ENCODE assay signal across 9 cellular contexts in genomic region chr1:9426291-9426711, GRCh38.
DNase-seq lines count a peak whose midpoint lies in the region; ATAC-seq, FAIRE-seq and TF ChIP-seq lines count a peak whose summit lies in the region.
"Had no signal": no experiment of that assay in that cellular context is flagged by ENCODE, and none has a peak within 500 bp of the region (broad histone marks: within the 10 kb centered on the region; RNA-seq: fewer than 3 reads in every experiment).

No MANE protein-coding gene starts in this region.

- no peak for FAIRE-seq in H1 (lab: Jason Lieb, UNC)
- FAIRE-seq: A549 had no signal

- CTCF ChIA-PET in H1 (lab: Charles Lee; ENCODE audit: partially characterized antibody), result interaction anchor here (0.6 to 2.1 kb wide), 6 partner anchors 7 to 159 kb away, joined by 3 to 5 read pairs (median 3); no protein-coding TSS in a partner anchor

- POLR2A ChIA-PET in H1 (lab: Charles Lee; ENCODE audit: partially characterized antibody), result no interaction called here

- peaks cover 26% of the 10 kb centered on the region for H3K27me3 Mint-ChIP-seq in stimulated activated naive CD8-positive, alpha-beta T cell treated with anti-CD3 and anti-CD28 coated beads, Interleukin-15, Interleukin-2, amounts not matched to agents 100 ng/mL and 50 ng/mL, for 24 hours

- peak overlapping the region; percentile 40 for H3K27ac Mint-ChIP-seq in stimulated activated naive CD8-positive, alpha-beta T cell treated with anti-CD3 and anti-CD28 coated beads, Interleukin-15, Interleukin-2, amounts not matched to agents 100 ng/mL and 50 ng/mL, for 24 hours

- H3K23me2 ChIP-seq in H1 (ENCODE audit: low read depth, low read length), result peaks cover 8% of the 10 kb centered on the region

- no peak for TF ChIP-seq CTCF in H1 (IDR thresholded peaks at IDR 0.05; ENCODE audit: control extremely low read depth in 1 of 3, insufficient read depth in 1 of 3, low read depth in 1 of 3, low read length in 3 of 3)

- H3K4me1 ChIP-seq in H1 (replicated peaks in 1 of 4; ENCODE audit: control insufficient read depth in 3 of 4, insufficient read depth in 4 of 4, low read length in 3 of 4), result peaks cover 0 to 5% (median 2%) of the 10 kb centered on the region in 4 experiments; a peak in 4 of 7 replicates

- TF ChIP-seq EP300 in H1 (IDR thresholded peaks at IDR 0.05; ENCODE audit: borderline replicate concordance in 1 of 2, low read depth in 2 of 2, low read length in 2 of 2), result no peak

- H2BK12ac ChIP-seq in H1 (ENCODE audit: low read depth, low read length), result 0 out of 2 replicates have a peak overlapping the region, but pooled peaks have one; percentile 50

- no peak overlapping the region for H2BK120ac ChIP-seq in H1 (replicated peaks; ENCODE audit: low read depth, low read length)

- no peaks in the 10 kb centered on the region for H3K79me2 ChIP-seq in H1 (ENCODE audit: control insufficient read depth in 1 of 2, insufficient read depth in 2 of 2, low read length in 2 of 2)

- no peak overlapping the region for H3K4me2 ChIP-seq in H1 (ENCODE audit: insufficient read depth in 1 of 2, low read depth in 2 of 2, low read length in 2 of 2)
- H3K4me2 ChIP-seq: A549 had no signal

- H2BK15ac ChIP-seq in H1 (ENCODE audit: low read length), result 0 out of 2 replicates have a peak overlapping the region, but pooled peaks have one; percentile 61

- H3K4ac ChIP-seq in H1 (replicated peaks; ENCODE audit: insufficient read length, low read depth, low read length), result no peak overlapping the region

- H3K36me3 Mint-ChIP-seq in stimulated activated naive CD8-positive, alpha-beta T cell treated with anti-CD3 and anti-CD28 coated beads, Interleukin-15, Interleukin-2, amounts not matched to agents 100 ng/mL and 50 ng/mL, for 24 hours (ENCODE audit: low read depth), result no peaks in the 10 kb centered on the region

- H3K36me3 ChIP-seq in H1 (ENCODE audit: control insufficient read depth in 2 of 4, insufficient read depth in 4 of 4, low read length in 3 of 4), result no peaks in the 10 kb centered on the region

- H4K91ac ChIP-seq in H1 (replicated peaks; ENCODE audit: insufficient read length, low read length), result no peak overlapping the region

- peak; percentile 43 for ATAC-seq in HG03469 (IDR thresholded peaks at IDR 0.05; ENCODE audit: unreplicated experiment)
- ATAC-seq: A549 had no signal

- no peaks in the 10 kb centered on the region for H3K27me3 ChIP-seq in H1 (replicated peaks in 1 of 4; ENCODE audit: control insufficient read depth in 3 of 4, extremely low read depth in 1 of 4, insufficient read depth in 3 of 4, low read length in 3 of 4)

- H3K9me3 Mint-ChIP-seq in stimulated activated naive CD8-positive, alpha-beta T cell treated with anti-CD3 and anti-CD28 coated beads, Interleukin-15, Interleukin-2, amounts not matched to agents 100 ng/mL and 50 ng/mL, for 24 hours, result no peaks in the 10 kb centered on the region

- no peaks in the 10 kb centered on the region for H3K9me3 ChIP-seq in H1 (ENCODE audit: insufficient read depth in 2 of 2, low read depth in 1 of 2, low read length in 1 of 2)
- H3K9me3 ChIP-seq: A549 had no signal

- no peak overlapping the region for H2BK5ac ChIP-seq in H1 (ENCODE audit: low read depth, low read length)

- H3K9ac ChIP-seq in H1 (replicated peaks in 1 of 4; ENCODE audit: extremely low read depth in 1 of 4, low read depth in 3 of 4, low read length in 3 of 4), result no peak overlapping the region

- no peak overlapping the region for H3K4me3 ChIP-seq in H1 (ENCODE audit: extremely low read depth in 1 of 4, insufficient read depth in 2 of 4, low read depth in 3 of 4, low read length in 4 of 4)
- H3K4me3 ChIP-seq: A549 had no signal

- no peak overlapping the region for H2AK5ac ChIP-seq in H1 (ENCODE audit: low read depth, low read length)

- H3K56ac ChIP-seq in H1 (replicated peaks; ENCODE audit: insufficient read length, low read depth, low read length), result no peak overlapping the region

- no peak overlapping the region for H3K14ac ChIP-seq in H1 (ENCODE audit: insufficient read length)

- H4K20me1 ChIP-seq in H1 (replicated peaks in 1 of 2; ENCODE audit: control insufficient read depth in 1 of 2, insufficient read depth in 2 of 2, low read length in 2 of 2), result no peaks in the 10 kb centered on the region

- no peak overlapping the region for H4K5ac ChIP-seq in H1 (ENCODE audit: insufficient read length, low read depth, low read length)

- H2BK20ac ChIP-seq in H1 (ENCODE audit: low read length), result no peak overlapping the region

- peak overlapping the region; percentile 45; the same call in 1 of the 2 replicates for H4K8ac ChIP-seq in H1 (ENCODE audit: extremely low read depth, insufficient read depth, low read length)

- TF ChIP-seq RAD21 in H1 (IDR thresholded peaks at IDR 0.05 in 1 of 2, conservative IDR thresholded peaks at IDR 0.05 in 1 of 2; ENCODE audit: low read depth in 2 of 2, low read length in 2 of 2), result no peak

- TF ChIP-seq POLR2A in H1 (IDR thresholded peaks at IDR 0.05; ENCODE audit: control extremely low read depth in 1 of 2, low read depth in 2 of 2, low read length in 2 of 2), result no peak

- DNase-seq in SIG-M5 treated with dmso at 0.1 percent for 504 hours (lab: John Stamatoyannopoulos, UW; ENCODE audit: unreplicated experiment) (peak; percentile 73), SIG-M5 (lab: John Stamatoyannopoulos, UW) (no peak), H1 (ENCODE audit: low read depth in 1 of 2, low spot score in 2 of 2) (no peak), islet precursor cell (no peak), NCI-H345 (lab: John Stamatoyannopoulos, UW) (no peak)
- DNase-seq in activated CD4-positive, alpha-beta T cell treated with anti-CD3 and anti-CD28 coated beads for 4 hours, result peak; percentile 63 to 70

- no peak overlapping the region for H3K27ac ChIP-seq in H1 (ENCODE audit: low read depth, low read length)
- H3K27ac ChIP-seq: A549 had no signal

- H3K23ac ChIP-seq in H1 (ENCODE audit: insufficient read length), result no peak overlapping the region

- no peaks in the 10 kb centered on the region for H3K79me1 ChIP-seq in H1 (ENCODE audit: low read depth, low read length)

- peaks cover 64% of the 10 kb centered on the region for H3K4me1 Mint-ChIP-seq in stimulated activated naive CD8-positive, alpha-beta T cell treated with anti-CD3 and anti-CD28 coated beads, Interleukin-15, Interleukin-2, amounts not matched to agents 100 ng/mL and 50 ng/mL, for 24 hours (ENCODE audit: low read depth)

- WGBS in H1 (ENCODE audit: extremely low coverage in 1 of 2, insufficient coverage in 1 of 2, insufficient read length in 1 of 2, insufficient replicate concordance in 2 of 2, low coverage in 1 of 2, low lambda C conversion rate in 2 of 2, missing lambda C conversion rate in 1 of 2), 2 experiments, result 74% methylated on average over 13 of the region's 13 CpGs; no CpG with 5 or more reads in 1 of the 2 experiments

- H3K18ac ChIP-seq in H1 (ENCODE audit: extremely low read depth, low read length), result no peak overlapping the region

- peak overlapping the region; percentile 59 for H3K4me3 Mint-ChIP-seq in stimulated activated naive CD8-positive, alpha-beta T cell treated with anti-CD3 and anti-CD28 coated beads, Interleukin-15, Interleukin-2, amounts not matched to agents 100 ng/mL and 50 ng/mL, for 24 hours

- H2AFZ ChIP-seq in H1 (ENCODE audit: low read length), result no peak overlapping the region

TF ChIP-seq in H1, 55 proteins besides CTCF, POLR2A, EP300 and RAD21 (continues in another document):
- TF ChIP-seq ZNF274 (IDR thresholded peaks at IDR 0.05; ENCODE audit: borderline replicate concordance, extremely low read depth, low read length), result no peak
- TF ChIP-seq TCF12 (IDR thresholded peaks at IDR 0.05; ENCODE audit: low read depth, low read length), result no peak
- TF ChIP-seq MAX (IDR thresholded peaks at IDR 0.05), result no peak
- TF ChIP-seq SIX5 (IDR thresholded peaks at IDR 0.05; ENCODE audit: low read depth, low read length), result no peak
- TF ChIP-seq TAF1 (IDR thresholded peaks at IDR 0.05; ENCODE audit: low read depth, low read length), result no peak
- TF ChIP-seq CREB1 (IDR thresholded peaks at IDR 0.05), result no peak
- TF ChIP-seq TAF7 (optimal IDR thresholded peaks at IDR 0.05; ENCODE audit: borderline replicate concordance, low read depth, low read length), result no peak
- TF ChIP-seq TEAD4 (IDR thresholded peaks at IDR 0.05; ENCODE audit: low read depth, low read length), result no peak
- TF ChIP-seq ATF3 (IDR thresholded peaks at IDR 0.05; ENCODE audit: insufficient read depth, low read depth, low read length), result no peak
- no peak for TF ChIP-seq CEBPB (IDR thresholded peaks at IDR 0.05; ENCODE audit: low read depth, low read length)
- no peak for TF ChIP-seq MAFK (IDR thresholded peaks at IDR 0.05; ENCODE audit: low read depth, low read length)
- no peak for TF ChIP-seq SIRT6 (IDR thresholded peaks at IDR 0.05; ENCODE audit: low read length)
- no peak for TF ChIP-seq GTF2F1 (IDR thresholded peaks at IDR 0.05; ENCODE audit: borderline replicate concordance, low read depth, low read length)
- no peak for TF ChIP-seq RNF2 (IDR thresholded peaks at IDR 0.05; ENCODE audit: borderline replicate concordance, low read depth, low read length, missing control alignments, poor library complexity, severe bottlenecking)
- no peak for TF ChIP-seq GABPA (IDR thresholded peaks at IDR 0.05; ENCODE audit: borderline replicate concordance, insufficient read depth, low read length)
- no peak for TF ChIP-seq SAP30 (IDR thresholded peaks at IDR 0.05; ENCODE audit: insufficient read depth, insufficient replicate concordance, low read length)
- no peak for TF ChIP-seq CTBP2 (IDR thresholded peaks at IDR 0.05; ENCODE audit: borderline replicate concordance, insufficient read depth, insufficient read length, low read length)
- TF ChIP-seq ASH2L (IDR thresholded peaks at IDR 0.05; ENCODE audit: low read length), result no peak

Comparison
In these comparisons a context has a peak if more than half of its experiments do, and no peak if none do; other contexts are left out.
1. DNase-seq: peak in SIG-M5 treated with dmso at 0.1 percent for 504 hours (single experiment) and activated CD4-positive, alpha-beta T cell treated with anti-CD3 and anti-CD28 coated beads for 4 hours (2 of 2); none in SIG-M5 (single experiment), H1 (0 of 2), islet precursor cell (single experiment) and NCI-H345 (single experiment).